Comparison of ENCODE assay signal across 8 cellular contexts in the genomic region with DNA sequence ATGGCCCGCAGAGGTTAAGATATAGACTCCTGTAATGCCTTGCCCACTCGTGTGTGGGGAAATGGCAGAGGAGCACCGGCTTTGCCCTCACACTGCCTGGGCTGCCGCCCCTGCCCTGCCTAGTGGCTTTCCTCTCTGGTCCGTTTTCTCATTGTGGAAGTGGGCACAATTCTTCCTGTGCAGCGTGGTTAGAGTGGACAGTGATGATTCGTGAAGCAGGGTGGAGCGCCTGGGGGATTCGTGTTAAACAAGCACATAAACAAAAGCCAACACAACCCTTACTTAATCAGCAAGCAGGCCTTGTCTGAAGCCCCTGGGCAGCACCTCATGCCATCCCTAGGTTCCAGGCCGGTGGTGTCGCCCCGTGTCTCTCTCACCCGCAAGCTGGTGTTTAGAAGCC.
DNase-seq lines count a peak whose midpoint lies in the region; ATAC-seq, FAIRE-seq and TF ChIP-seq lines count a peak whose summit lies in the region.

No MANE protein-coding gene starts in this region.

- intact Hi-C loops in natural killer cell (cut with micrococcal nuclease) = no loop called here
- intact Hi-C loops in uterus (cut with DNase I; ENCODE audit: low total_unique reads) = no loop called here
- intact Hi-C loops in head of caudate nucleus (cut with DNase I) = no loop called here

- no peak for DNase-seq in natural killer cell
- no peak for DNase-seq in natural killer cell treated with Interleukin-12 subunit alpha and Interleukin-12 subunit beta and Interleukin-15 and Interleukin-18, amount 100 ng/mL, for 72 hours (ENCODE audit: low spot score)
- no peak for DNase-seq in activated naive CD8-positive, alpha-beta T cell treated with anti-CD3 and anti-CD28 coated beads, Interleukin-2, amount 10 ng/mL, durations not matched to agents 7 days and 5 days
- DNase-seq in naive B cell = no peak
- no peak for DNase-seq in uterus
- no peak for DNase-seq in GM12891 (ENCODE audit: insufficient read length, low spot score)
- DNase-seq in stimulated activated CD4-positive, alpha-beta T cell treated with anti-CD3 and anti-CD28 coated beads, Interleukin-12 subunit alpha, Interleukin-12 subunit beta, amount 100 ng/mL, for 4 hours = no peak
- no peak for DNase-seq in head of caudate nucleus

- H3K4me3 ChIP-seq in uterus = no peak overlapping the region

- TF ChIP-seq CTCF in natural killer cell (IDR thresholded peaks at IDR 0.05) (no peak), uterus (IDR thresholded peaks at IDR 0.05) (no peak)

- no peaks in the 10 kb centered on the region for H3K27me3 Mint-ChIP-seq in natural killer cell (ENCODE audit: low read depth in 2 of 2)
- no peaks in the 10 kb centered on the region for H3K27me3 Mint-ChIP-seq in natural killer cell treated with Interleukin-12 subunit alpha and Interleukin-12 subunit beta and Interleukin-15 and Interleukin-18, amount 100 ng/mL, for 72 hours
- H3K27me3 Mint-ChIP-seq in activated naive CD8-positive, alpha-beta T cell treated with anti-CD3 and anti-CD28 coated beads, Interleukin-2, amount 10 ng/mL, durations not matched to agents 7 days and 5 days = no peaks in the 10 kb centered on the region
- H3K27me3 Mint-ChIP-seq in naive B cell = no peaks in the 10 kb centered on the region

- H3K36me3 Mint-ChIP-seq in natural killer cell (no peaks in the 10 kb centered on the region), naive B cell (peaks cover 0 to 4% of the 10 kb centered on the region in 2 donors)
- no peaks in the 10 kb centered on the region for H3K36me3 Mint-ChIP-seq in natural killer cell treated with Interleukin-12 subunit alpha and Interleukin-12 subunit beta and Interleukin-15 and Interleukin-18, amount 100 ng/mL, for 72 hours
- peaks cover 33% of the 10 kb centered on the region for H3K36me3 Mint-ChIP-seq in activated naive CD8-positive, alpha-beta T cell treated with anti-CD3 and anti-CD28 coated beads, Interleukin-2, amount 10 ng/mL, durations not matched to agents 7 days and 5 days

- no peaks in the 10 kb centered on the region for H3K27me3 ChIP-seq in uterus

- H3K4me3 Mint-ChIP-seq in natural killer cell = peak overlapping the region; percentile 67
- H3K4me3 Mint-ChIP-seq in natural killer cell treated with Interleukin-12 subunit alpha and Interleukin-12 subunit beta and Interleukin-15 and Interleukin-18, amount 100 ng/mL, for 72 hours = no peak overlapping the region
- H3K4me3 Mint-ChIP-seq in activated naive CD8-positive, alpha-beta T cell treated with anti-CD3 and anti-CD28 coated beads, Interleukin-2, amount 10 ng/mL, durations not matched to agents 7 days and 5 days = peak overlapping the region; percentile 63
- peak overlapping the region in 5 of 8 donors; percentile 26 to 54 (median 47) for H3K4me3 Mint-ChIP-seq in naive B cell

- TF ChIP-seq POLR2A in uterus (IDR thresholded peaks at IDR 0.05) (no peak), GM12891 (IDR thresholded peaks at IDR 0.05; ENCODE audit: low read depth, low read length) (no peak)

- H3K27ac ChIP-seq in uterus = peak overlapping the region; percentile 83 to 90

- POLR2A ChIA-PET in activated naive CD8-positive, alpha-beta T cell treated with anti-CD3 and anti-CD28 coated beads, Interleukin-2, amount 10 ng/mL, durations not matched to agents 7 days and 5 days (lab: Charles Lee) = interaction anchor here (0.5 to 8.4 kb wide), 7 partner anchors 10 to 752 kb away, joined by 3 to 58 read pairs (median 7); no protein-coding TSS in a partner anchor

- H3K36me3 ChIP-seq in uterus = no peaks in the 10 kb centered on the region

- H3K27ac Mint-ChIP-seq in natural killer cell (peak overlapping the region; percentile 67 to 77), naive B cell (peak overlapping the region in 5 of 6 donors; percentile 6 to 96 (median 68))
- peak overlapping the region in 1 of 2 donors; percentile 68 for H3K27ac Mint-ChIP-seq in natural killer cell treated with Interleukin-12 subunit alpha and Interleukin-12 subunit beta and Interleukin-15 and Interleukin-18, amount 100 ng/mL, for 72 hours
- peak overlapping the region; percentile 50 for H3K27ac Mint-ChIP-seq in activated naive CD8-positive, alpha-beta T cell treated with anti-CD3 and anti-CD28 coated beads, Interleukin-2, amount 10 ng/mL, durations not matched to agents 7 days and 5 days

- H3K4me1 Mint-ChIP-seq in natural killer cell = peaks cover 59 to 68% of the 10 kb centered on the region in 2 donors
- peaks cover 37 to 46% of the 10 kb centered on the region in 2 donors for H3K4me1 Mint-ChIP-seq in natural killer cell treated with Interleukin-12 subunit alpha and Interleukin-12 subunit beta and Interleukin-15 and Interleukin-18, amount 100 ng/mL, for 72 hours (ENCODE audit: low read depth in 2 of 2)
- H3K4me1 Mint-ChIP-seq in activated naive CD8-positive, alpha-beta T cell treated with anti-CD3 and anti-CD28 coated beads, Interleukin-2, amount 10 ng/mL, durations not matched to agents 7 days and 5 days = peaks cover 54% of the 10 kb centered on the region
- H3K4me1 Mint-ChIP-seq in naive B cell = peaks cover 54 to 78% (median 74%) of the 10 kb centered on the region in 3 donors

- FAIRE-seq in GM12891 (lab: Jason Lieb, UNC) = no peak

- no peaks in the 10 kb centered on the region for H3K9me3 ChIP-seq in uterus

- no peak for ATAC-seq in natural killer cell
- no peak for ATAC-seq in natural killer cell treated with Interleukin-12 subunit alpha and Interleukin-12 subunit beta and Interleukin-15 and Interleukin-18, amount 100 ng/mL, for 72 hours
- ATAC-seq in activated naive CD8-positive, alpha-beta T cell treated with anti-CD3 and anti-CD28 coated beads, Interleukin-2, amount 10 ng/mL, durations not matched to agents 7 days and 5 days (ENCODE audit: low read depth) = no peak
- ATAC-seq in naive B cell (ENCODE audit: low read depth in 2 of 2) = no peak

- peaks cover 5 to 33% of the 10 kb centered on the region in 2 donors for H3K4me1 ChIP-seq in uterus

- H3K9me3 Mint-ChIP-seq in natural killer cell = no peaks in the 10 kb centered on the region
- H3K9me3 Mint-ChIP-seq in natural killer cell treated with Interleukin-12 subunit alpha and Interleukin-12 subunit beta and Interleukin-15 and Interleukin-18, amount 100 ng/mL, for 72 hours = no peaks in the 10 kb centered on the region
- no peaks in the 10 kb centered on the region for H3K9me3 Mint-ChIP-seq in activated naive CD8-positive, alpha-beta T cell treated with anti-CD3 and anti-CD28 coated beads, Interleukin-2, amount 10 ng/mL, durations not matched to agents 7 days and 5 days
- H3K9me3 Mint-ChIP-seq in naive B cell = peaks cover 0 to 6% (median 0%) of the 10 kb centered on the region in 7 donors

TF ChIP-seq in GM12891, 5 proteins besides CTCF, POLR2A, EP300 and RAD21:
- TF ChIP-seq PAX5 (IDR thresholded peaks at IDR 0.05; ENCODE audit: insufficient read depth, low read length, severe bottlenecking) = no peak
- no peak for TF ChIP-seq TAF1 (IDR thresholded peaks at IDR 0.05; ENCODE audit: low read depth, low read length)
- TF ChIP-seq POLR2AphosphoS5 (IDR thresholded peaks at IDR 0.05; ENCODE audit: low read depth, low read length) = no peak
TF ChIP-seq in GM12891: peak in this region for 0.
